Comparison of ENCODE assay signal across 10 cellular contexts in genomic region chr9:106861585-106862114, GRCh38. TPM values are rescaled to one million over a fixed set of nuclear protein-coding genes. Genes with fewer than 3 reads are reported as not detected.
DNase-seq lines count a peak whose midpoint lies in the region; ATAC-seq and TF ChIP-seq lines count a peak whose summit lies in the region.
"Had no signal": no experiment of that assay in that cellular context is flagged by ENCODE, and none has a peak within 500 bp of the region (broad histone marks: within the 10 kb centered on the region; RNA-seq: fewer than 3 reads in every experiment).

No MANE protein-coding gene starts in this region.

- H3K9me3 ChIP-seq in thyroid gland: no peaks in the 10 kb centered on the region

- H3K4me3 Mint-ChIP-seq in T-helper 1 cell treated with Interleukin-12 subunit alpha and Interleukin-12 subunit beta and Interleukin-4 antibody, amounts not matched to agents 30 μg/mL and 1 μg/mL, for 36 hours: peak overlapping the region; percentile 23

- no peak overlapping the region for H3K4ac ChIP-seq in mesendoderm (ENCODE audit: low read depth, low read length)

- no CpG with 5 or more reads among the region's 15 CpGs for WGBS in mesendoderm (ENCODE audit: extremely low coverage, insufficient coverage, low lambda C conversion rate)
- WGBS in thyroid gland, 2 donors: 0 to 1% methylated on average over 15 of the region's 15 CpGs

- H3K27ac ChIP-seq in mesendoderm (ENCODE audit: low read depth, low read length) (peak overlapping the region; percentile 85), thyroid gland (peak overlapping the region; percentile 91 to 92 (median 92))

- H3K9me3 Mint-ChIP-seq in T-helper 1 cell treated with Interleukin-12 subunit alpha and Interleukin-12 subunit beta and Interleukin-4 antibody, amounts not matched to agents 30 μg/mL and 1 μg/mL, for 36 hours: no peaks in the 10 kb centered on the region

- H3K79me1 ChIP-seq in mesendoderm (ENCODE audit: low read length): peaks cover 2% of the 10 kb centered on the region

- H4K8ac ChIP-seq in mesendoderm (ENCODE audit: low read depth, low read length): no peak overlapping the region

- H3K27me3 ChIP-seq in mesendoderm (ENCODE audit: insufficient read depth, low read length, poor library complexity) (peaks cover 2% of the 10 kb centered on the region), thyroid gland (no peaks in the 10 kb centered on the region)

- intact Hi-C loops in thyroid gland (cut with DNase I): no loop called here

- no peak overlapping the region for H2BK15ac ChIP-seq in mesendoderm (replicated peaks; ENCODE audit: low read depth)

- H3K4me2 ChIP-seq in mesendoderm (ENCODE audit: low read length): peak overlapping the region; percentile 82

- DNase-seq in T-helper 1 cell (no peak), cardiac fibroblast (ENCODE audit: low read depth in 2 of 2) (no peak), mesendoderm (peak; percentile 68), thyroid gland (peak in 1 of 2 donors; percentile 19), dedifferentiated amniotic fluid mesenchymal stem cell (ENCODE audit: extremely low spot score) (no peak), OCI-M2 (lab: John Stamatoyannopoulos, UW; ENCODE audit: unreplicated experiment) (no peak)
- DNase-seq: activated naive CD4-positive, alpha-beta T cell; COR-L47 had no signal

- H2BK120ac ChIP-seq in mesendoderm (ENCODE audit: low read depth, low read length): peak overlapping the region; percentile 8

- peak overlapping the region; percentile 20 for H3K18ac ChIP-seq in mesendoderm (ENCODE audit: low read length)

- H3K4me3 ChIP-seq in cardiac fibroblast (replicated peaks in 1 of 2; ENCODE audit: low read depth in 2 of 2, low read length in 2 of 2) (peak overlapping the region; percentile 69 to 79), mesendoderm (ENCODE audit: low read length) (peak overlapping the region; percentile 83), thyroid gland (replicated peaks in 1 of 3) (peak overlapping the region in 2 of 3 donors; percentile 64 to 92)

- no peaks in the 10 kb centered on the region for H3K36me3 ChIP-seq in mesendoderm (ENCODE audit: control insufficient read depth, insufficient read depth, low read length)
- no peaks in the 10 kb centered on the region for H3K36me3 ChIP-seq in thyroid gland

- H3K27me3 Mint-ChIP-seq in T-helper 1 cell treated with Interleukin-12 subunit alpha and Interleukin-12 subunit beta and Interleukin-4 antibody, amounts not matched to agents 30 μg/mL and 1 μg/mL, for 36 hours (ENCODE audit: low read depth): peaks cover 77% of the 10 kb centered on the region

- peaks cover 23% of the 10 kb centered on the region for H3K79me2 ChIP-seq in mesendoderm (ENCODE audit: control insufficient read depth, insufficient read depth, low read length)

- H3K36me3 Mint-ChIP-seq in T-helper 1 cell treated with Interleukin-12 subunit alpha and Interleukin-12 subunit beta and Interleukin-4 antibody, amounts not matched to agents 30 μg/mL and 1 μg/mL, for 36 hours (ENCODE audit: low read depth): peaks cover 1% of the 10 kb centered on the region

- H4K5ac ChIP-seq in mesendoderm (ENCODE audit: low read length): no peak overlapping the region

- no peak overlapping the region for H2BK5ac ChIP-seq in mesendoderm (ENCODE audit: low read length)

- no peak for TF ChIP-seq CTCF in cardiac fibroblast (IDR thresholded peaks at IDR 0.05; ENCODE audit: low read depth, low read length)
- TF ChIP-seq CTCF in thyroid gland (IDR thresholded peaks at IDR 0.05): no peak

- peaks cover 5% of the 10 kb centered on the region for H3K4me1 ChIP-seq in mesendoderm (ENCODE audit: control insufficient read depth, low read depth, low read length)
- H3K4me1 ChIP-seq in thyroid gland: peaks cover 11 to 18% of the 10 kb centered on the region in 2 donors

- H2AK5ac ChIP-seq in mesendoderm (ENCODE audit: low read length): no peak overlapping the region

- H3K4me1 Mint-ChIP-seq in T-helper 1 cell treated with Interleukin-12 subunit alpha and Interleukin-12 subunit beta and Interleukin-4 antibody, amounts not matched to agents 30 μg/mL and 1 μg/mL, for 36 hours (ENCODE audit: low read depth): peaks cover 17% of the 10 kb centered on the region

- TF ChIP-seq POLR2A in thyroid gland (IDR thresholded peaks at IDR 0.05): no peak

- no peak for ATAC-seq in GM21526 (IDR thresholded peaks at IDR 0.05; ENCODE audit: low FRiP score, unreplicated experiment)

- H3K27ac Mint-ChIP-seq in T-helper 1 cell treated with Interleukin-12 subunit alpha and Interleukin-12 subunit beta and Interleukin-4 antibody, amounts not matched to agents 30 μg/mL and 1 μg/mL, for 36 hours: no peak overlapping the region

- H3K23ac ChIP-seq in mesendoderm (ENCODE audit: low read length): no peak overlapping the region

- H3K9ac ChIP-seq in mesendoderm (ENCODE audit: low read length): peak overlapping the region; percentile 89

- peak overlapping the region; percentile 94 for H3K56ac ChIP-seq in mesendoderm (ENCODE audit: low read length)

RNA-seq across cellular contexts. Expression of gene ZNF462, which starts 1.3 kb away (rescaled TPM):
- polyA plus RNA-seq in mesendoderm (2013, experiment 1 of 2): 11.5 TPM
- 11.7 TPM for polyA plus RNA-seq in mesendoderm (2013, experiment 2 of 2)
- total RNA-seq in thyroid gland: 10 to 100 TPM; 33.3 to 60.4 (median 46.3) TPM
